In the genomic region with DNA sequence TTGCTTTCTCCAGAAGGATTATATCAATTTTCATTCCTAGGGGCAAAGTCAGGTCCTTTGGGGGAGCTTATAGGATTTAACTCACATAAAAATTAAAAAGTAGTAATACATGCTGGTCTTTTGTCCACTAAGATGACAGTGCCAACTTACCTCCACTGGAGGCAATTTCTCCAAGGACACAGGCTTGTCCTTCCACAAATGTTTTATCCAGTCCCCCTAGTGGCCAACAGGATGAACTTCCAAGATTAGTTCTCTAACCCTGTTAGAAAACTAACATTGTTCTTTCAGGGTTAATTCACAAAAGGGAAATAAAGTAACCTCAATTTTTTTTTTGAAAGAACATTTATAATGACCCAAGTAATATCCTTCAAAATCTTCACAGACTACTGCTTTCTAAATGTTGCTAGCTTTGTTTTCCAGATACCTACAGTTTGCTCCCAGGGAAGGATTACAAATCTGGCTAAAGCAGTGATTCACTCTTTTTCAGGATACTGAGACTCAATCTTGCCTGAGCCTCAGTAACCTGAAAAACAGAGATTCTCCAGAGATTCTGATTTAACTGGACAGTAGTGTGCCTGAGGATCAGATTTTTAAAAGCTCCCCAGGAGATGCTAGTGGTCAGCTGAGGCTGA, we compare ENCODE assay signal across 8 cellular contexts. TPM values are rescaled to one million over a fixed set of nuclear protein-coding genes. Genes with fewer than 3 reads are reported as not detected.
A peak's percentile ranks its signal among the peaks of the same experiment; 100 is the strongest.
DNase-seq lines count a peak whose midpoint lies in the region; ATAC-seq and TF ChIP-seq lines count a peak whose summit lies in the region.

No MANE protein-coding gene starts in this region.

- TF ChIP-seq CTCF in HCT116 (IDR thresholded peaks at IDR 0.05 in 2 of 3, conservative IDR thresholded peaks at IDR 0.05 in 1 of 3; ENCODE audit: borderline replicate concordance in 1 of 3, insufficient read depth in 1 of 3, low read depth in 2 of 3, low read length in 2 of 3) = peak; percentile 85 to 95 (median 93)

- H3K9me3 ChIP-seq in HCT116 (ENCODE audit: control insufficient read depth in 1 of 2, insufficient read depth in 1 of 2, low read depth in 1 of 2, low read length in 2 of 2) = no peaks in the 10 kb centered on the region

- no peaks in the 10 kb centered on the region for H3K36me3 ChIP-seq in HCT116 (ENCODE audit: control insufficient read depth in 1 of 2, insufficient read depth in 2 of 2, low read length in 2 of 2)

- H3K27me3 Mint-ChIP-seq in immature natural killer cell (ENCODE audit: low read depth in 3 of 3) = peaks cover 0 to 5% (median 1%) of the 10 kb centered on the region in 3 donors

- CTCF ChIA-PET in HCT116 (lab: Charles Lee) = interaction anchor here (0.8 to 2.6 kb wide), 9 partner anchors 10 to 271 kb away, joined by 3 to 13 read pairs (median 4); no protein-coding TSS in a partner anchor

- H3K4me2 ChIP-seq in HCT116 (ENCODE audit: low read length) = no peak overlapping the region

- H3K4me3 ChIP-seq in HCT116 (replicated peaks in 1 of 2; ENCODE audit: low read depth in 1 of 2, low read length in 2 of 2) = no peak overlapping the region

- POLR2A ChIA-PET in HCT116 (lab: Charles Lee) = no interaction called here

- H3K9me3 Mint-ChIP-seq in immature natural killer cell = no peaks in the 10 kb centered on the region

- no peaks in the 10 kb centered on the region for H4K20me1 ChIP-seq in HCT116 (ENCODE audit: insufficient read depth)

- peak; percentile 81 for TF ChIP-seq RAD21 in HCT116 (IDR thresholded peaks at IDR 0.05; ENCODE audit: low read depth)

- H3K4me1 Mint-ChIP-seq in immature natural killer cell = no peaks in the 10 kb centered on the region

- DNase-seq in Caki2 (ENCODE audit: low read depth) (peak; percentile 40), HCT116 (ENCODE audit: low read depth, low spot score) (peak; percentile 79), NCI-H774 (lab: John Stamatoyannopoulos, UW) (peak; percentile 29), astrocyte of the hippocampus (ENCODE audit: low read depth, low spot score) (peak; percentile 71), immature natural killer cell (peak; percentile 39 to 50 (median 48)), superior temporal gyrus (ENCODE audit: extremely low spot score) (peak; percentile 79)

- H3K36me3 Mint-ChIP-seq in immature natural killer cell = no peaks in the 10 kb centered on the region

- H3K27ac Mint-ChIP-seq in immature natural killer cell = no peak overlapping the region

- in situ Hi-C loops in Caki2 (cut with HindIII; ENCODE audit: low pct_unique_long_range_greater_than_20kb, low sequenced_read_pairs) = no loop called here

- no peaks in the 10 kb centered on the region for H3K79me2 ChIP-seq in HCT116 (ENCODE audit: insufficient read depth, low read length)

- H3K9ac ChIP-seq in HCT116 (ENCODE audit: low read length) = no peak overlapping the region

- H3K27ac ChIP-seq in HCT116 (ENCODE audit: low read depth, low read length) = no peak overlapping the region

- no TSS peak for BruUV-seq in HCT116 (replicated peaks; lab: Mats Ljungman, UMichigan)

- H3K4me3 Mint-ChIP-seq in immature natural killer cell = no peak overlapping the region

- no peak overlapping the region for H2AFZ ChIP-seq in HCT116 (ENCODE audit: low read depth, low read length, poor library complexity, severe bottlenecking)

- H3K4me1 ChIP-seq in HCT116 (ENCODE audit: control insufficient read depth in 1 of 2, insufficient read depth in 2 of 2, low read length in 2 of 2) = no peaks in the 10 kb centered on the region

- ATAC-seq in HCT116 (peak; percentile 96), GM19463 (IDR thresholded peaks at IDR 0.05; ENCODE audit: unreplicated experiment) (no peak), GM18517 (IDR thresholded peaks at IDR 0.05; ENCODE audit: unreplicated experiment) (no peak)

- intact Hi-C loops in HCT116 (cut with micrococcal nuclease) = loop anchor here (1.0 to 5.0 kb wide), 4 partner anchors 80 to 345 kb away; partner anchors contain the start of gene TRERF1

- H3K27me3 ChIP-seq in HCT116 (ENCODE audit: insufficient read depth, low read length) = no peaks in the 10 kb centered on the region

- no peaks in the 10 kb centered on the region for H3K9me2 ChIP-seq in HCT116 (ENCODE audit: insufficient read depth)

- RAD21 ChIA-PET in HCT116 (lab: Charles Lee; ENCODE audit: low non-redundant PET in 1 of 2, low total read pairs in 2 of 2, uncharacterized antibody in 2 of 2, unreplicated experiment in 2 of 2) = no interaction called here

- TF ChIP-seq POLR2A in HCT116 (IDR thresholded peaks at IDR 0.05; ENCODE audit: borderline replicate concordance, extremely low read depth, insufficient read depth, insufficient read length) = no peak

TF ChIP-seq in HCT116, 20 proteins besides CTCF, POLR2A, EP300 and RAD21:
- TF ChIP-seq EGR1 (IDR thresholded peaks at IDR 0.05; ENCODE audit: low read depth) (no peak), CEBPB (IDR thresholded peaks at IDR 0.05; ENCODE audit: low read depth) (peak; percentile 7; the same call in 1 of the 2 replicates)

RNA-seq across cellular contexts. Expression of gene UBR2, which starts 31.7 kb away (rescaled TPM):
- 10.6 and 10.8 TPM in 2 replicates for total RNA-seq in Caki2 (2014; rRNA removed; shearing (Covaris generic); ENCODE audit: low replicate concordance)
- total RNA-seq in HCT116 (2021; ENCODE audit: unreplicated experiment) = 20.5 TPM
- 6.5 and 7.8 TPM in 2 replicates for polyA plus RNA-seq in HCT116 (2012)
- polyA plus RNA-seq in immature natural killer cell = 10 to 100 TPM in 2 of 3 donors, 1 to 10 TPM in 1; 6.4 to 17.7 (median 10.6) TPM

Comparison
In these comparisons a context has a peak if more than half of its experiments do, and no peak if none do; other contexts are left out.
1. DNase-seq: peak in every context shown above with its lines; median percentile 79 in HCT116; 79 in superior temporal gyrus; 71 in astrocyte of the hippocampus; 48 in immature natural killer cell; 40 in Caki2; 29 in NCI-H774.